In genomic region chr6:120103616-120104015, GRCh38 we compare ENCODE assay signal across 36 cellular contexts.
A peak's percentile ranks its signal among the peaks of the same experiment; 100 is the strongest.
DNase-seq lines count a peak whose midpoint lies in the region; ATAC-seq, FAIRE-seq and TF ChIP-seq lines count a peak whose summit lies in the region.
"Had no signal": no experiment of that assay in that cellular context is flagged by ENCODE, and none has a peak within 500 bp of the region (broad histone marks: within the 10 kb centered on the region; RNA-seq: fewer than 3 reads in every experiment).

No MANE protein-coding gene starts in this region.

- no peaks in the 10 kb centered on the region for H3K79me2 ChIP-seq in HCT116 (ENCODE audit: insufficient read depth, low read length)
- H3K79me2 ChIP-seq in K562 (ENCODE audit: control insufficient read depth, insufficient read depth, low read length), result no peaks in the 10 kb centered on the region
- no peaks in the 10 kb centered on the region for H3K79me2 ChIP-seq in mesendoderm (ENCODE audit: control insufficient read depth, insufficient read depth, low read length)

- H3K9me2 ChIP-seq in HCT116 (ENCODE audit: insufficient read depth), result no peaks in the 10 kb centered on the region

- H3K56ac ChIP-seq in mesendoderm (ENCODE audit: low read length), result no peak overlapping the region

- H3K27me3 Mint-ChIP-seq in WTC11 (ENCODE audit: low read depth), result no peaks in the 10 kb centered on the region
- H3K27me3 Mint-ChIP-seq: B cell; CD4-positive, alpha-beta memory T cell; CD4-positive, alpha-beta T cell; CD4-positive, CD25-positive, alpha-beta regulatory T cell; CD8-positive, alpha-beta memory T cell had no signal

- H3K9ac ChIP-seq in HCT116 (ENCODE audit: low read length), result no peak overlapping the region
- H3K9ac ChIP-seq in K562 (ENCODE audit: insufficient read depth in 1 of 2, low read depth in 2 of 2, low read length in 2 of 2), result no peak overlapping the region
- no peak overlapping the region for H3K9ac ChIP-seq in mesendoderm (ENCODE audit: low read length)
- H3K9ac ChIP-seq: BLaER1; BLaER1 treated with 17β-estradiol and CSF1 and Interleukin-3, amounts not matched to agents 10 nM and 100 nM had no signal

- H2BK5ac ChIP-seq in mesendoderm (ENCODE audit: low read length), result no peak overlapping the region

- no peak overlapping the region for H3K23ac ChIP-seq in mesendoderm (ENCODE audit: low read length)

- DNase-seq in HCT116 (ENCODE audit: low read depth, low spot score) (no peak), OCI-M1 (lab: John Stamatoyannopoulos, UW) (peak; percentile 82), WTC11 (ENCODE audit: low spot score) (no peak), K562 (ENCODE audit: extremely low read depth in 1 of 4, low spot score in 3 of 4) (no peak), GDM1 (lab: John Stamatoyannopoulos, UW) (no peak), upper lobe of right lung (no peak), mesendoderm (no peak)
- DNase-seq in stimulated activated CD4-positive, alpha-beta T cell treated with anti-CD3 and anti-CD28 coated beads, Interleukin-4, amount 100 ng/mL, for 24 hours, result no peak
- DNase-seq: 8988T; ACHN; AML-193; BE2C; C1 segment of cervical spinal cord; Caco-2; Calu3; CD4-positive, alpha-beta memory T cell; CD4-positive, alpha-beta T cell; CD4-positive, CD25-positive, alpha-beta regulatory T cell; CD8-positive, alpha-beta memory T cell; CD8-positive, alpha-beta T cell; COR-L47; DMS 273 treated with DMSO at 0.1 percent for 48 hours; DMS153; DMS53; DMS79; DMS79 treated with DMSO at 0.1 percent for 48 hours; DND-41; EL had no signal

- H3K36me3 Mint-ChIP-seq in WTC11, result no peaks in the 10 kb centered on the region
- H3K36me3 Mint-ChIP-seq: CD14-positive monocyte; CD4-positive, alpha-beta memory T cell; CD4-positive, CD25-positive, alpha-beta regulatory T cell; CD8-positive, alpha-beta memory T cell; CD8-positive, alpha-beta T cell had no signal

- H3K9me3 ChIP-seq in HCT116 (ENCODE audit: control insufficient read depth in 1 of 2, insufficient read depth in 1 of 2, low read depth in 1 of 2, low read length in 2 of 2) (no peaks in the 10 kb centered on the region), K562 (replicated peaks; ENCODE audit: control insufficient read depth, insufficient read depth, low read depth, low read length) (no peaks in the 10 kb centered on the region), upper lobe of right lung (no peaks in the 10 kb centered on the region)
- H3K9me3 ChIP-seq: A549; BE2C; BLaER1; BLaER1 treated with 17β-estradiol and CSF1 and Interleukin-3, amounts not matched to agents 10 nM and 100 nM; Caco-2 had no signal

- POLR2A ChIA-PET in HCT116 (lab: Charles Lee) (no interaction called here), WTC11 (lab: Charles Lee) (no interaction called here), K562 (lab: Yijun Ruan, JAX) (no interaction called here)

- TF ChIP-seq POLR2A in HCT116 (IDR thresholded peaks at IDR 0.05; ENCODE audit: borderline replicate concordance, extremely low read depth, insufficient read depth, insufficient read length), result no peak
- TF ChIP-seq POLR2A in K562 (conservative IDR thresholded peaks at IDR 0.05), result no peak

- H2AK5ac ChIP-seq in mesendoderm (ENCODE audit: low read length), result no peak overlapping the region

- no TSS peak for BruUV-seq in HCT116 (replicated peaks; lab: Mats Ljungman, UMichigan)
- no TSS peak for BruUV-seq in K562 (replicated peaks; lab: Mats Ljungman, UMichigan)

- TF ChIP-seq RAD21 in HCT116 (IDR thresholded peaks at IDR 0.05; ENCODE audit: low read depth) (no peak), K562 (CRISPR knock-in tag; conservative IDR thresholded peaks at IDR 0.05 in 1 of 2, IDR thresholded peaks at IDR 0.05 in 1 of 2) (no peak)

- H3K4me2 ChIP-seq in HCT116 (ENCODE audit: low read length) (no peak overlapping the region), K562 (ENCODE audit: insufficient read depth, low read length) (no peak overlapping the region), mesendoderm (ENCODE audit: low read length) (no peak overlapping the region)
- H3K4me2 ChIP-seq: A549; BLaER1; BLaER1 treated with 17β-estradiol and CSF1 and Interleukin-3, amounts not matched to agents 10 nM and 100 nM had no signal

- CTCF ChIA-PET in HCT116 (lab: Charles Lee), result no interaction called here
- CTCF ChIA-PET in WTC11 (lab: Charles Lee), result no interaction called here
- CTCF ChIA-PET in K562 (lab: Yijun Ruan, JAX; ENCODE audit: low intra/inter-chr PET ratio), result no interaction called here

- H2BK120ac ChIP-seq in mesendoderm (ENCODE audit: low read depth, low read length), result no peak overlapping the region

- H4K20me1 ChIP-seq in HCT116 (ENCODE audit: insufficient read depth), result no peaks in the 10 kb centered on the region
- H4K20me1 ChIP-seq in K562 (replicated peaks; ENCODE audit: control insufficient read depth, insufficient read depth, low read length), result no peaks in the 10 kb centered on the region
- H4K20me1 ChIP-seq: BLaER1; BLaER1 treated with 17β-estradiol and CSF1 and Interleukin-3, amounts not matched to agents 10 nM and 100 nM had no signal

- no peak overlapping the region for H3K27ac ChIP-seq in HCT116 (ENCODE audit: low read depth, low read length)
- no peak overlapping the region for H3K27ac ChIP-seq in K562 (ENCODE audit: extremely low read depth, low read depth, low read length)
- no peak overlapping the region for H3K27ac ChIP-seq in upper lobe of right lung
- H3K27ac ChIP-seq in mesendoderm (ENCODE audit: low read depth, low read length), result no peak overlapping the region
- H3K27ac ChIP-seq: 22Rv1; A549; BLaER1; BLaER1 treated with 17β-estradiol and CSF1 and Interleukin-3, amounts not matched to agents 10 nM and 100 nM; C4-2B had no signal

- H4K5ac ChIP-seq in mesendoderm (ENCODE audit: low read length), result no peak overlapping the region

- H3K27me3 ChIP-seq in HCT116 (ENCODE audit: insufficient read depth, low read length), result no peaks in the 10 kb centered on the region
- no peaks in the 10 kb centered on the region for H3K27me3 ChIP-seq in K562 (ENCODE audit: control insufficient read depth in 2 of 2, insufficient read depth in 2 of 2, low read length in 2 of 2)
- H3K27me3 ChIP-seq in upper lobe of right lung, result no peaks in the 10 kb centered on the region
- H3K27me3 ChIP-seq in mesendoderm (ENCODE audit: insufficient read depth, low read length, poor library complexity), result no peaks in the 10 kb centered on the region
- H3K27me3 ChIP-seq: BE2C; BLaER1; BLaER1 treated with 17β-estradiol and CSF1 and Interleukin-3, amounts not matched to agents 10 nM and 100 nM had no signal

- in situ Hi-C loops in K562 (cut with MboI), result no loop called here

- H3K4me3 Mint-ChIP-seq in WTC11, result no peak overlapping the region
- H3K4me3 Mint-ChIP-seq: B cell; CD14-positive monocyte; CD4-positive, alpha-beta memory T cell; CD4-positive, alpha-beta T cell; CD4-positive, CD25-positive, alpha-beta regulatory T cell; CD8-positive, alpha-beta memory T cell; CD8-positive, alpha-beta T cell had no signal

- TF ChIP-seq CTCF in HCT116 (IDR thresholded peaks at IDR 0.05 in 2 of 3, conservative IDR thresholded peaks at IDR 0.05 in 1 of 3; ENCODE audit: borderline replicate concordance in 1 of 3, insufficient read depth in 1 of 3, low read depth in 2 of 3, low read length in 2 of 3) (no peak), WTC11 (IDR thresholded peaks at IDR 0.05) (no peak), K562 (IDR thresholded peaks at IDR 0.05 in 2 of 3, conservative IDR thresholded peaks at IDR 0.05 in 1 of 3; ENCODE audit: insufficient read depth in 2 of 3, low read depth in 1 of 3, low read length in 3 of 3) (no peak), upper lobe of right lung (IDR thresholded peaks at IDR 0.05) (no peak)

- no peak overlapping the region for H3K4ac ChIP-seq in mesendoderm (ENCODE audit: low read depth, low read length)

- peaks cover 3% of the 10 kb centered on the region; the same call in 1 of the 2 replicates for H3K4me1 Mint-ChIP-seq in WTC11
- H3K4me1 Mint-ChIP-seq: B cell; CD14-positive monocyte; CD4-positive, alpha-beta memory T cell; CD4-positive, CD25-positive, alpha-beta regulatory T cell; CD8-positive, alpha-beta memory T cell had no signal

- no peak for FAIRE-seq in K562 (lab: Jason Lieb, UNC)
- FAIRE-seq: A549, D721Med had no signal

- no peak overlapping the region for H3K4me3 ChIP-seq in HCT116 (replicated peaks in 1 of 2; ENCODE audit: low read depth in 1 of 2, low read length in 2 of 2)
- no peak overlapping the region for H3K4me3 ChIP-seq in K562
- H3K4me3 ChIP-seq in upper lobe of right lung, result no peak overlapping the region
- no peak overlapping the region for H3K4me3 ChIP-seq in mesendoderm (ENCODE audit: low read length)
- H3K4me3 ChIP-seq: A549; BLaER1; BLaER1 treated with 17β-estradiol and CSF1 and Interleukin-3, amounts not matched to agents 10 nM and 100 nM had no signal

- no peak for TF ChIP-seq EP300 in K562 (IDR thresholded peaks at IDR 0.05; ENCODE audit: low read length)

- H2AFZ ChIP-seq in HCT116 (ENCODE audit: low read depth, low read length, poor library complexity, severe bottlenecking) (no peak overlapping the region), K562 (ENCODE audit: low read depth, low read length) (no peak overlapping the region)

- no peak overlapping the region for H3K27ac Mint-ChIP-seq in WTC11
- H3K27ac Mint-ChIP-seq: B cell; CD14-positive monocyte; CD4-positive, alpha-beta memory T cell; CD4-positive, alpha-beta T cell; CD4-positive, CD25-positive, alpha-beta regulatory T cell; CD8-positive, alpha-beta memory T cell; CD8-positive, alpha-beta T cell had no signal

- H4K8ac ChIP-seq in mesendoderm (ENCODE audit: low read depth, low read length), result no peak overlapping the region

- H2BK15ac ChIP-seq in mesendoderm (replicated peaks; ENCODE audit: low read depth), result no peak overlapping the region

- ATAC-seq in HCT116 (no peak), WTC11 (no peak), K562 (no peak), upper lobe of right lung (no peak)
- ATAC-seq: A549; CD8-positive, alpha-beta T cell had no signal

- H3K9me1 ChIP-seq in K562 (ENCODE audit: control insufficient read depth, insufficient read depth, low read length), result no peaks in the 10 kb centered on the region

- no peak overlapping the region for H3K18ac ChIP-seq in mesendoderm (ENCODE audit: low read length)

- no peaks in the 10 kb centered on the region for H3K79me1 ChIP-seq in mesendoderm (ENCODE audit: low read length)

- H3K4me1 ChIP-seq in HCT116 (ENCODE audit: control insufficient read depth in 1 of 2, insufficient read depth in 2 of 2, low read length in 2 of 2) (0 out of 4 replicates have a peak, but pooled peaks cover 0 to 3% of the 10 kb centered on the region in 2 experiments), K562 (replicated peaks in 1 of 2; ENCODE audit: control insufficient read depth in 2 of 2, insufficient read depth in 2 of 2, low read length in 2 of 2) (no peaks in the 10 kb centered on the region), upper lobe of right lung (no peaks in the 10 kb centered on the region), mesendoderm (ENCODE audit: control insufficient read depth, low read depth, low read length) (no peaks in the 10 kb centered on the region)
- H3K4me1 ChIP-seq: A549; BLaER1; BLaER1 treated with 17β-estradiol and CSF1 and Interleukin-3, amounts not matched to agents 10 nM and 100 nM had no signal

- RAD21 ChIA-PET in HCT116 (lab: Charles Lee; ENCODE audit: low non-redundant PET in 1 of 2, low total read pairs in 2 of 2, uncharacterized antibody in 2 of 2, unreplicated experiment in 2 of 2), result no interaction called here

- H3K36me3 ChIP-seq in HCT116 (ENCODE audit: control insufficient read depth in 1 of 2, insufficient read depth in 2 of 2, low read length in 2 of 2) (no peaks in the 10 kb centered on the region), K562 (ENCODE audit: control insufficient read depth, insufficient read depth, low read length) (no peaks in the 10 kb centered on the region), upper lobe of right lung (no peaks in the 10 kb centered on the region), mesendoderm (ENCODE audit: control insufficient read depth, insufficient read depth, low read length) (no peaks in the 10 kb centered on the region)
- H3K36me3 ChIP-seq: BE2C; BLaER1; BLaER1 treated with 17β-estradiol and CSF1 and Interleukin-3, amounts not matched to agents 10 nM and 100 nM had no signal

- intact Hi-C loops in HCT116 (cut with micrococcal nuclease), result no loop called here
- intact Hi-C loops in K562 (cut with micrococcal nuclease), result no loop called here
- intact Hi-C loops in upper lobe of right lung (cut with DNase I), result no loop called here

- H3K9me3 Mint-ChIP-seq in WTC11, result no peaks in the 10 kb centered on the region
- H3K9me3 Mint-ChIP-seq: CD4-positive, alpha-beta memory T cell; CD4-positive, alpha-beta T cell; CD8-positive, alpha-beta T cell had no signal
